In genomic region chr12:56160160-56160763, GRCh38 we compare ENCODE assay signal across 8 cellular contexts. TPM values are rescaled to one million over a fixed set of nuclear protein-coding genes. Genes with fewer than 3 reads are reported as not detected.
DNase-seq lines count a peak whose midpoint lies in the region; ATAC-seq and TF ChIP-seq lines count a peak whose summit lies in the region.

No MANE protein-coding gene starts in this region.

- no peaks in the 10 kb centered on the region for H3K27me3 ChIP-seq in BJ (ENCODE audit: control insufficient read depth, insufficient read depth, low read length)

- TF ChIP-seq CTCF in BJ (IDR thresholded peaks at IDR 0.05; ENCODE audit: insufficient read depth, low read depth, low read length) (no peak), OCI-LY7 (conservative IDR thresholded peaks at IDR 0.05; ENCODE audit: low read length) (no peak)

- POLR2A ChIA-PET in BJ (lab: Charles Lee), result no interaction called here
- POLR2A ChIA-PET in OCI-LY7 (lab: Charles Lee), result interaction anchor here (0.8 to 1.1 kb wide), 2 partner anchors 16 to 43 kb away, joined by 3 read pairs; no protein-coding TSS in a partner anchor

- H3K4me3 ChIP-seq in BJ (ENCODE audit: low read depth, low read length) (peak overlapping the region; percentile 64), OCI-LY7 (ENCODE audit: low read depth, low read length, poor library complexity, severe bottlenecking) (peak overlapping the region; percentile 98), iPS-11a (ENCODE audit: low read depth, low read length) (peak overlapping the region; percentile 99)

- H3K4me2 ChIP-seq in OCI-LY7 (ENCODE audit: low read length), result peak overlapping the region; percentile 98

- peaks cover 31% of the 10 kb centered on the region for H3K36me3 ChIP-seq in BJ (ENCODE audit: control insufficient read depth, insufficient read depth, low read length)
- peaks cover 74% of the 10 kb centered on the region for H3K36me3 ChIP-seq in OCI-LY7 (ENCODE audit: insufficient read depth, low read length)

- peaks cover 9% of the 10 kb centered on the region; the same call in 1 of the 2 replicates for H4K20me1 ChIP-seq in OCI-LY7 (ENCODE audit: insufficient read depth, low read length)

- H2AFZ ChIP-seq in OCI-LY7 (ENCODE audit: low read length), result no peak overlapping the region

- ATAC-seq in HG02610 (IDR thresholded peaks at IDR 0.05; ENCODE audit: unreplicated experiment) (no peak), GM18870 (IDR thresholded peaks at IDR 0.05; ENCODE audit: unreplicated experiment) (no peak)

- CTCF ChIA-PET in BJ (lab: Yijun Ruan, JAX), result interaction anchor here (1.1 to 8.7 kb wide), 5 partner anchors 14 to 41 kb away, joined by 3 to 56 read pairs (median 12); partner anchors contain the start of genes ESYT1, SMARCC2 and ZC3H10
- CTCF ChIA-PET in OCI-LY7 (lab: Charles Lee; ENCODE audit: unreplicated experiment), result no interaction called here

- intact Hi-C loops in OCI-LY7 (cut with micrococcal nuclease; ENCODE audit: unreplicated experiment), result no loop called here

- H3K27ac ChIP-seq in OCI-LY7 (ENCODE audit: low read depth, low read length, poor library complexity, severe bottlenecking), result peak overlapping the region; percentile 68

- DNase-seq in BJ (ENCODE audit: low read depth) (no peak), OCI-LY7 (ENCODE audit: low spot score) (peak; percentile 28), activated gamma-delta T cell (lab: John Stamatoyannopoulos, UW) (peak; percentile 45), SHP77 (lab: John Stamatoyannopoulos, UW) (no peak)
- DNase-seq in stimulated activated CD4-positive, alpha-beta T cell treated with anti-CD3 and anti-CD28 coated beads, Interleukin-1b, Interleukin-23, amount 100 ng/mL, for 48 hours, result peak; percentile 57

- BruUV-seq in OCI-LY7 (replicated peaks; lab: Mats Ljungman, UMichigan), result no TSS peak

- H3K9me2 ChIP-seq in OCI-LY7 (ENCODE audit: insufficient read depth, low read length), result no peaks in the 10 kb centered on the region

- no peaks in the 10 kb centered on the region for H3K9me3 ChIP-seq in OCI-LY7 (ENCODE audit: low read length)

- peaks cover 32% of the 10 kb centered on the region for H3K4me1 ChIP-seq in OCI-LY7 (ENCODE audit: insufficient read depth, low read length, poor library complexity, severe bottlenecking)

- H3K79me2 ChIP-seq in OCI-LY7 (ENCODE audit: insufficient read depth, low read depth, low read length), result peaks cover 30% of the 10 kb centered on the region

RNA-seq across cellular contexts. Expression of gene MYL6, which starts 2.1 kb away (rescaled TPM):
- 5,667 and 6,879 TPM in 2 replicates for polyA plus RNA-seq in BJ (2011; rRNA removed)
- polyA minus RNA-seq in BJ (2011; rRNA and poly(A)+ RNA removed), result 985 and 1,932 TPM in 2 replicates
- total RNA-seq in OCI-LY7 (2014; rRNA removed; shearing (Covaris generic)), result 574 and 654 TPM in 2 replicates
- 415 and 468 TPM in 2 replicates for total RNA-seq in OCI-LY7 (2022)

RNA-seq across cellular contexts. Expression of gene MYL6B, which starts 7.9 kb away (rescaled TPM):
- 74.1 and 75.4 TPM in 2 replicates for polyA plus RNA-seq in BJ (2011; rRNA removed)
- 21.6 and 24.2 TPM in 2 replicates for polyA minus RNA-seq in BJ (2011; rRNA and poly(A)+ RNA removed)
- total RNA-seq in OCI-LY7 (2014; rRNA removed; shearing (Covaris generic)), result 56.6 and 105 TPM in 2 replicates
- 62.6 and 77.6 TPM in 2 replicates for total RNA-seq in OCI-LY7 (2022)

RNA-seq across cellular contexts. Expression of gene SMARCC2, which starts 29.0 kb away (rescaled TPM):
- polyA plus RNA-seq in BJ (2011; rRNA removed), result 60.7 and 72.6 TPM in 2 replicates
- 57.8 and 79.5 TPM in 2 replicates for polyA minus RNA-seq in BJ (2011; rRNA and poly(A)+ RNA removed)
- total RNA-seq in OCI-LY7 (2014; rRNA removed; shearing (Covaris generic)), result 59.7 and 68.3 TPM in 2 replicates
- 137 and 162 TPM in 2 replicates for total RNA-seq in OCI-LY7 (2022)

RNA-seq across cellular contexts. Expression of gene ESYT1, which starts 32.2 kb away (rescaled TPM):
- 180 and 264 TPM in 2 replicates for polyA plus RNA-seq in BJ (2011; rRNA removed)
- 268 and 305 TPM in 2 replicates for polyA minus RNA-seq in BJ (2011; rRNA and poly(A)+ RNA removed)
- 74.6 and 85.9 TPM in 2 replicates for total RNA-seq in OCI-LY7 (2014; rRNA removed; shearing (Covaris generic))
- 108 and 112 TPM in 2 replicates for total RNA-seq in OCI-LY7 (2022)

RNA-seq across cellular contexts. Expression of gene ZC3H10, which starts 42.2 kb away (rescaled TPM):
- 1.4 and 1.6 TPM in 2 replicates for polyA plus RNA-seq in BJ (2011; rRNA removed)
- polyA minus RNA-seq in BJ (2011; rRNA and poly(A)+ RNA removed), result 2.9 and 3.7 TPM in 2 replicates
- total RNA-seq in OCI-LY7 (2014; rRNA removed; shearing (Covaris generic)), result 11.9 and 12.6 TPM in 2 replicates
- 15.8 and 16.5 TPM in 2 replicates for total RNA-seq in OCI-LY7 (2022)

Comparison
In these comparisons a context has a peak if more than half of its experiments do, and no peak if none do; other contexts are left out.
1. DNase-seq: peak in OCI-LY7 (single experiment), activated gamma-delta T cell (single experiment) and stimulated activated CD4-positive, alpha-beta T cell treated with anti-CD3 and anti-CD28 coated beads, Interleukin-1b, Interleukin-23, amount 100 ng/mL, for 48 hours (single experiment); none in BJ (single experiment) and SHP77 (0 of 2).
2. Peak in every context shown above with its lines, with median percentiles within 50 percentile points of each other: H3K4me3 ChIP-seq.